ENCODE assay signal across 8 cellular contexts in the genomic region with DNA sequence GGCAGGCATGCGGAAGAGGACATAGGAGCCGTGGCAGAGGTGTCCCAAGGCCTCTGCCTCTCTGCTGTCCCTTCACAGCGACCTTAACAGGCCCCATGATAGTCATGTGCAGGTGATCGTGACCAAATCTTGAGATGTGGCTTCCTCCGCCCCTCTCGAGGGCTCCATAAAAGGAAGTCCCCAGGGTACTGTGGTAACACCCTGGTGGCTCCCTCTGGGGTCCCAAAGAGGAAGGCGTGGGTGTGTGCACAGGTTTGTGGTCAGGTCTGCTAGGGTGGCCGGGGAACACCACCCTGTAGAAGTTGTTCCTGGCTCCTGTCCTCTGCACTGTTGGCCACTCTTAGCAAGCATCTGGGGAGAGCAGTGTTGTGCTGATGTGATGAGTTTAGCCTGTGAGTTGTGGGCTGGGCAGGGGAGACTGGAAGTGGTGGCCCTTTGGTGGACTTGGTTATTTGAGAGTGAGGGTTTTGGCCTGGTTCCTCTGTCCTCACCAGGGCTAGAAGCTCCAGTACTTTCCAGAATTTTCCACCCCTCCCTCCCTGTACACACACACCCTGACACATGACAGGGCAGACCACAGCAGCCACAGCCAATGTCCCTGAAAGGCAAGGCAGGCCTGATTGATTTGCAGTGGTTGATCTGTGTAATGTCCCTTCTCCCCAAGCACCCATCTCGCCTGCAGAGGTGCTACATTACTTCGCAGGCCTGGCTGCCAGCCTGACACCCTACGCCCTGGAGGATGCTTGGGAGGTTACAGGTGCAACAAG.
DNase-seq lines count a peak whose midpoint lies in the region; ATAC-seq and TF ChIP-seq lines count a peak whose summit lies in the region.

No MANE protein-coding gene starts in this region.

- H3K4me1 ChIP-seq in tibial nerve: no peaks in the 10 kb centered on the region

- no peak overlapping the region for H3K27ac ChIP-seq in tibial nerve
- H3K27ac ChIP-seq in substantia nigra (ENCODE audit: low read depth, low read length, poor library complexity, severe bottlenecking): no peak overlapping the region
- no peak overlapping the region for H3K27ac ChIP-seq in coronary artery

- peak; percentile 45 for DNase-seq in CMK (ENCODE audit: low read depth)
- DNase-seq in activated CD8-positive, alpha-beta memory T cell treated with anti-CD3 and anti-CD28 coated beads, Interleukin-2, amount 10 ng/mL, durations not matched to agents 7 days and 5 days: peak; percentile 85
- DNase-seq in tibial nerve (ENCODE audit: low spot score in 2 of 2): no peak
- no peak for DNase-seq in substantia nigra (lab: John Stamatoyannopoulos, UW)
- no peak for DNase-seq in retina
- DNase-seq in coronary artery (ENCODE audit: low spot score): no peak

- H3K27ac Mint-ChIP-seq in activated CD8-positive, alpha-beta memory T cell treated with anti-CD3 and anti-CD28 coated beads, Interleukin-2, amount 10 ng/mL, durations not matched to agents 7 days and 5 days: peak overlapping the region; percentile 73

- H3K9me3 Mint-ChIP-seq in activated CD8-positive, alpha-beta memory T cell treated with anti-CD3 and anti-CD28 coated beads, Interleukin-2, amount 10 ng/mL, durations not matched to agents 7 days and 5 days (ENCODE audit: low read depth): no peaks in the 10 kb centered on the region

- H3K27me3 Mint-ChIP-seq in activated CD8-positive, alpha-beta memory T cell treated with anti-CD3 and anti-CD28 coated beads, Interleukin-2, amount 10 ng/mL, durations not matched to agents 7 days and 5 days: peaks cover 54% of the 10 kb centered on the region

- CTCF ChIA-PET in activated CD8-positive, alpha-beta memory T cell treated with anti-CD3 and anti-CD28 coated beads, Interleukin-2, amount 10 ng/mL, durations not matched to agents 7 days and 5 days (lab: Charles Lee): no interaction called here

- peak; percentile 85 for ATAC-seq in GM19351 (IDR thresholded peaks at IDR 0.05; ENCODE audit: unreplicated experiment)
- peak; percentile 91 for ATAC-seq in HG03175 (IDR thresholded peaks at IDR 0.05; ENCODE audit: unreplicated experiment)
- ATAC-seq in activated CD8-positive, alpha-beta memory T cell treated with anti-CD3 and anti-CD28 coated beads, Interleukin-2, amount 10 ng/mL, durations not matched to agents 7 days and 5 days: peak; percentile 81

- TF ChIP-seq EP300 in tibial nerve (IDR thresholded peaks at IDR 0.05): no peak

- TF ChIP-seq POLR2A in tibial nerve (IDR thresholded peaks at IDR 0.05): no peak

- no peaks in the 10 kb centered on the region for H3K27me3 ChIP-seq in tibial nerve

- H3K36me3 Mint-ChIP-seq in activated CD8-positive, alpha-beta memory T cell treated with anti-CD3 and anti-CD28 coated beads, Interleukin-2, amount 10 ng/mL, durations not matched to agents 7 days and 5 days: peaks cover 6% of the 10 kb centered on the region

- H3K4me3 ChIP-seq in tibial nerve (no peak overlapping the region), coronary artery (no peak overlapping the region)

- H3K4me1 Mint-ChIP-seq in activated CD8-positive, alpha-beta memory T cell treated with anti-CD3 and anti-CD28 coated beads, Interleukin-2, amount 10 ng/mL, durations not matched to agents 7 days and 5 days: peaks cover 31% of the 10 kb centered on the region

- H3K36me3 ChIP-seq in tibial nerve: no peaks in the 10 kb centered on the region

- no peak overlapping the region for H3K4me3 Mint-ChIP-seq in activated CD8-positive, alpha-beta memory T cell treated with anti-CD3 and anti-CD28 coated beads, Interleukin-2, amount 10 ng/mL, durations not matched to agents 7 days and 5 days

- TF ChIP-seq CTCF in tibial nerve (IDR thresholded peaks at IDR 0.05) (no peak), coronary artery (IDR thresholded peaks at IDR 0.05) (no peak)

- no peaks in the 10 kb centered on the region for H3K9me3 ChIP-seq in tibial nerve

- 69 to 70% methylated on average over 11 of the region's 11 CpGs for WGBS in tibial nerve, 2 donors

Comparison
In these comparisons a context has a peak if more than half of its experiments do, and no peak if none do; other contexts are left out.
1. DNase-seq: peak in CMK (single experiment) and activated CD8-positive, alpha-beta memory T cell treated with anti-CD3 and anti-CD28 coated beads, Interleukin-2, amount 10 ng/mL, durations not matched to agents 7 days and 5 days (single experiment); none in tibial nerve (0 of 2), substantia nigra (0 of 49), retina (single experiment) and coronary artery (single experiment).
2. Peak in every context shown above with its lines, with median percentiles within 50 percentile points of each other: ATAC-seq.